Comparison of ENCODE assay signal across 8 cellular contexts in the genomic region with DNA sequence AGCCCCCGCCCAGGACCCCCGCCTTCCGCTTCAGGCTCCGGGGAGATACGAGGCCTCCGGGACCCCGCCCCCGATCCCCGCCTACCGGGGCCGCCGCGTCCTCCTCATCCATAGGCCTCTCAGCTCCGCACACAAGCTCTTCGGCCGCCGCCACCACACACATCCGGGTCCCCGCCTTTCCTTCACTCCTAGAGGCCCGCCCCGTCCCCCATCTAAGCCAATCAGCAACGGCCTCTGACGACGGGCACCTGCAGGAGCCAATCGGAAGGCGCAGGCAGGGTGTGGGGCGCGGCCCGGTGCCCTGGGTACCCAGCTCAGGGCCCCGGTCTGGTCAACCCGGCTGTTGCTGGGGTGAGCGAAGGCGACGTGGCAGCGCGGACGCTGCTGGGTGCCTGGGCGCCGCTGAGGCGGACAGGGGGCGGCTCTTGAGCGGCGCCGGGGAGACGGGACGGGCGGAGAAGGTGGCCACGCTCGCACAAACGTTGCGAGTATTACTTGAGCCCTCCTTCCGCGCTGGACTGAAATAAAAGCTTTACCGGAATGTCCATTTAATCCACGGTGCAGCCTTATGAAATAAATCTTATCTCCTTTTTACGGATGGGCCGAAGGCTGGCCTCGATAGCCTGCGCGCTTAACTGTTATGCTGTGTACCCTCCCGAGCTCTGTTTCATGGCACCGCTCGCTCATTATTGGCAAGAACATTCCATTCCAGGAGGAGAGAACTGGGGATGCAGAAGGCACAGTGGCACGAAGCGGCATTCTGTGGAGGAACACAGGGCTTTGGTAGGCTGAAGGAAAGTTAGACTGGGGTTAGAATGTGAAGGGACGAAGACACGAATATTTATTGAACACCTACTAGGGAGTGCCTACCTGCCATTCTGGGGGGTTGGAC. TPM values are rescaled to one million over a fixed set of nuclear protein-coding genes. Genes with fewer than 3 reads are reported as not detected.
DNase-seq lines count a peak whose midpoint lies in the region; TF ChIP-seq lines count a peak whose summit lies in the region.

A gene with protein sequence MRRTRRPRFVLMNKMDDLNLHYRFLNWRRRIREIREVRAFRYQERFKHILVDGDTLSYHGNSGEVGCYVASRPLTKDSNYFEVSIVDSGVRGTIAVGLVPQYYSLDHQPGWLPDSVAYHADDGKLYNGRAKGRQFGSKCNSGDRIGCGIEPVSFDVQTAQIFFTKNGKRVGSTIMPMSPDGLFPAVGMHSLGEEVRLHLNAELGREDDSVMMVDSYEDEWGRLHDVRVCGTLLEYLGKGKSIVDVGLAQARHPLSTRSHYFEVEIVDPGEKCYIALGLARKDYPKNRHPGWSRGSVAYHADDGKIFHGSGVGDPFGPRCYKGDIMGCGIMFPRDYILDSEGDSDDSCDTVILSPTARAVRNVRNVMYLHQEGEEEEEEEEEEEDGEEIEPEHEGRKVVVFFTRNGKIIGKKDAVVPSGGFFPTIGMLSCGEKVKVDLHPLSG (minus strand): TSS at position 165 of the 892 bp plus-strand sequence. CDS start 57 bp downstream, at position 108.

- CTCF ChIA-PET in HEK293T (lab: Yijun Ruan, JAX) = interaction anchor here (0.6 to 1.9 kb wide), 5 partner anchors 11 to 275 kb away, joined by 3 to 18 read pairs (median 4); a partner anchor contains a TSS

- in situ Hi-C loops in SK-MEL-5 (cut with HindIII; ENCODE audit: low pct_unique_long_range_greater_than_20kb, low sequenced_read_pairs) = no loop called here

- DNase-seq in GF-D8 (lab: John Stamatoyannopoulos, UW) = peak; percentile 87
- DNase-seq in HEK293T (ENCODE audit: extremely low spot score) = peak; percentile 99
- peak; percentile 91 for DNase-seq in MV-4-11 (lab: John Stamatoyannopoulos, UW)
- DNase-seq in SK-MEL-5 (ENCODE audit: low read depth, low spot score) = peak; percentile 96
- peak; percentile 97 for DNase-seq in activated naive CD4-positive, alpha-beta T cell treated with Interleukin-2 at 50 U/mL for 16 hours
- peak; percentile 93 for DNase-seq in foreskin melanocyte
- peak; percentile 76 for DNase-seq in non-pigmented ciliary epithelial cell (ENCODE audit: low read depth)
- peak; percentile 98 for DNase-seq in superior temporal gyrus (ENCODE audit: extremely low spot score)

- POLR2A ChIA-PET in HEK293T (lab: Yijun Ruan, JAX) = interaction anchor here (0.6 to 2.7 kb wide), 29 partner anchors 8 to 300 kb away, joined by 3 to 23 read pairs (median 5); a partner anchor contains a TSS

TF ChIP-seq in HEK293T, 16 proteins besides CTCF, POLR2A, EP300 and RAD21:
- TF ChIP-seq BHLHE40 (IDR thresholded peaks at IDR 0.05; ENCODE audit: borderline replicate concordance) (no peak), LEF1 (IDR thresholded peaks at IDR 0.05; ENCODE audit: borderline replicate concordance) (no peak), L3MBTL2 (conservative IDR thresholded peaks at IDR 0.05) (peak; percentile 7; the same call in 1 of the 2 replicates), CTBP1 (IDR thresholded peaks at IDR 0.05; ENCODE audit: borderline replicate concordance) (no peak), SP1 (IDR thresholded peaks at IDR 0.05) (no peak), TARDBP (IDR thresholded peaks at IDR 0.05) (no peak), FOXM1 (IDR thresholded peaks at IDR 0.05; ENCODE audit: borderline replicate concordance) (no peak), HDGF (IDR thresholded peaks at IDR 0.05; ENCODE audit: borderline replicate concordance) (no peak), NFRKB (IDR thresholded peaks at IDR 0.05) (no peak), FOXK2 (IDR thresholded peaks at IDR 0.05) (no peak), SUZ12 (IDR thresholded peaks at IDR 0.05) (no peak), ARNT (IDR thresholded peaks at IDR 0.05) (no peak), ELF4 (IDR thresholded peaks at IDR 0.05) (peak; percentile 74), FOXA1 (IDR thresholded peaks at IDR 0.05) (no peak), ZNF384 (IDR thresholded peaks at IDR 0.05) (no peak)
- TF ChIP-seq, protein P1, sequence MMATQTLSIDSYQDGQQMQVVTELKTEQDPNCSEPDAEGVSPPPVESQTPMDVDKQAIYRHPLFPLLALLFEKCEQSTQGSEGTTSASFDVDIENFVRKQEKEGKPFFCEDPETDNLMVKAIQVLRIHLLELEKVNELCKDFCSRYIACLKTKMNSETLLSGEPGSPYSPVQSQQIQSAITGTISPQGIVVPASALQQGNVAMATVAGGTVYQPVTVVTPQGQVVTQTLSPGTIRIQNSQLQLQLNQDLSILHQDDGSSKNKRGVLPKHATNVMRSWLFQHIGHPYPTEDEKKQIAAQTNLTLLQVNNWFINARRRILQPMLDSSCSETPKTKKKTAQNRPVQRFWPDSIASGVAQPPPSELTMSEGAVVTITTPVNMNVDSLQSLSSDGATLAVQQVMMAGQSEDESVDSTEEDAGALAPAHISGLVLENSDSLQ (IDR thresholded peaks at IDR 0.05) = peak; percentile 99

RNA-seq across cellular contexts. Expression of the gene that starts here (rescaled TPM):
- 31.8 and 32.4 TPM in 2 replicates for total RNA-seq in SK-MEL-5 (2014; rRNA removed; shearing (Covaris generic))
- 20.7 and 21.0 TPM in 2 replicates for polyA plus RNA-seq in SK-MEL-5 (2015; cell fraction: cytosol; rRNA removed)
- 8.5 and 12.0 TPM in 2 replicates for polyA plus RNA-seq in SK-MEL-5 (2015; cell fraction: nucleus; rRNA removed)

Comparison
In these comparisons a context has a peak if more than half of its experiments do, and no peak if none do; other contexts are left out.
1. Peak in every context shown above with its lines: DNase-seq.